In genomic region chr12:53495903-53496751, GRCh38 we compare ENCODE assay signal across 6 cellular contexts. TPM values are rescaled to one million over a fixed set of nuclear protein-coding genes. Genes with fewer than 3 reads are reported as not detected.
DNase-seq lines count a peak whose midpoint lies in the region; ATAC-seq and TF ChIP-seq lines count a peak whose summit lies in the region.

No MANE protein-coding gene starts in this region.

- peak overlapping the region in 3 of 7 donors; percentile 21 to 78 (median 48) for H3K4me3 Mint-ChIP-seq in CD8-positive, alpha-beta memory T cell

- H3K36me3 ChIP-seq in A673 (ENCODE audit: insufficient read depth, low read length, poor library complexity, severe bottlenecking) (no peaks in the 10 kb centered on the region), iPS-18a (ENCODE audit: control insufficient read depth, low read depth, low read length) (no peaks in the 10 kb centered on the region)
- no peaks in the 10 kb centered on the region for H3K36me3 ChIP-seq in CD8-positive, alpha-beta memory T cell (ENCODE audit: insufficient read depth, low read length)

- peak overlapping the region in 4 of 8 donors; percentile 5 to 91 (median 36) for H3K27ac Mint-ChIP-seq in CD8-positive, alpha-beta memory T cell

- H3K4me3 ChIP-seq in A673 (ENCODE audit: low read depth, low read length, poor library complexity, severe bottlenecking) (no peak overlapping the region), iPS-18a (ENCODE audit: low read length) (peak overlapping the region; percentile 30)
- no peak overlapping the region for H3K4me3 ChIP-seq in CD8-positive, alpha-beta memory T cell (ENCODE audit: low read length)

- no peaks in the 10 kb centered on the region for H3K9me3 Mint-ChIP-seq in CD8-positive, alpha-beta memory T cell

- no peak for DNase-seq in A673 (ENCODE audit: low spot score)
- DNase-seq in NOMO-1 treated with DMSO at 0.1 percent for 48 hours (lab: John Stamatoyannopoulos, UW; ENCODE audit: unreplicated experiment), result peak; percentile 83
- DNase-seq in CD8-positive, alpha-beta memory T cell, result no peak

- H3K9me3 ChIP-seq in A673 (ENCODE audit: low read depth, low read length, poor library complexity, severe bottlenecking) (no peaks in the 10 kb centered on the region), iPS-18a (ENCODE audit: control insufficient read depth, low read depth, low read length) (no peaks in the 10 kb centered on the region)
- H3K9me3 ChIP-seq in CD8-positive, alpha-beta memory T cell (ENCODE audit: low read length), result no peaks in the 10 kb centered on the region

- CTCF ChIA-PET in A673 (lab: Charles Lee), result interaction anchor here (0.6 kb wide), 1 partner anchor 142 kb away, joined by 3 read pairs; no protein-coding TSS in a partner anchor
- CTCF ChIA-PET in CD8-positive, alpha-beta memory T cell (lab: Charles Lee), result no interaction called here

- POLR2A ChIA-PET in A673 (lab: Charles Lee; ENCODE audit: low non-redundant PET), result no interaction called here
- POLR2A ChIA-PET in CD8-positive, alpha-beta memory T cell (lab: Charles Lee), result no interaction called here

- no peaks in the 10 kb centered on the region for H3K27me3 ChIP-seq in A673 (replicated peaks; ENCODE audit: insufficient read depth, low read depth, low read length, poor library complexity)
- no peaks in the 10 kb centered on the region for H3K27me3 ChIP-seq in iPS-18a (ENCODE audit: control insufficient read depth, insufficient read depth, low read length)
- H3K27me3 ChIP-seq in CD8-positive, alpha-beta memory T cell (ENCODE audit: insufficient read depth, low read length, poor library complexity, severe bottlenecking), result no peaks in the 10 kb centered on the region

- H3K27ac ChIP-seq in A673 (ENCODE audit: low read depth, low read length, poor library complexity, severe bottlenecking), result peak overlapping the region; percentile 21
- H3K27ac ChIP-seq in iPS-18a (ENCODE audit: low read length), result no peak overlapping the region
- no peak overlapping the region for H3K27ac ChIP-seq in CD8-positive, alpha-beta memory T cell (ENCODE audit: low read depth, low read length)

- BruUV-seq in A673 (replicated peaks; lab: Mats Ljungman, UMichigan), result no TSS peak

- no peaks in the 10 kb centered on the region for H3K27me3 Mint-ChIP-seq in CD8-positive, alpha-beta memory T cell

- peaks cover 0 to 10% (median 1%) of the 10 kb centered on the region in 3 donors for H3K36me3 Mint-ChIP-seq in CD8-positive, alpha-beta memory T cell

- H3K4me1 ChIP-seq in A673 (ENCODE audit: insufficient read depth, low read length, poor library complexity, severe bottlenecking) (peaks cover 31% of the 10 kb centered on the region), iPS-18a (ENCODE audit: control insufficient read depth, low read depth, low read length) (peaks cover 48% of the 10 kb centered on the region)
- peaks cover 35% of the 10 kb centered on the region for H3K4me1 ChIP-seq in CD8-positive, alpha-beta memory T cell (ENCODE audit: insufficient read depth, low read length)

- no peak for TF ChIP-seq CTCF in A673 (conservative IDR thresholded peaks at IDR 0.05; ENCODE audit: low read depth, low read length)

- intact Hi-C loops in A673 (cut with micrococcal nuclease; ENCODE audit: unreplicated experiment), result no loop called here

- peaks cover 38 to 69% (median 55%) of the 10 kb centered on the region in 3 donors for H3K4me1 Mint-ChIP-seq in CD8-positive, alpha-beta memory T cell

- H3K9ac ChIP-seq in iPS-18a (ENCODE audit: low read length), result no peak overlapping the region

- no peak for ATAC-seq in GM18867 (IDR thresholded peaks at IDR 0.05; ENCODE audit: unreplicated experiment)
- ATAC-seq in GM21529 (IDR thresholded peaks at IDR 0.05; ENCODE audit: unreplicated experiment), result no peak

RNA-seq across cellular contexts. Expression of gene MAP3K12, which starts 3.1 kb away (rescaled TPM):
- total RNA-seq in A673 (2021), result 11.6 and 15.9 TPM in 2 replicates
- 10 to 100 TPM; 11.9 TPM for total RNA-seq in CD8-positive, alpha-beta memory T cell
- polyA plus RNA-seq in CD8-positive, alpha-beta memory T cell, result 6.9 TPM

RNA-seq across cellular contexts. Expression of gene TARBP2, which starts 5.0 kb away (rescaled TPM):
- 62.4 and 70.9 TPM in 2 replicates for total RNA-seq in A673 (2021)
- 10 to 100 TPM; 62.1 to 65.1 TPM for total RNA-seq in CD8-positive, alpha-beta memory T cell
- polyA plus RNA-seq in CD8-positive, alpha-beta memory T cell, result 26.3 TPM

RNA-seq across cellular contexts. Expression of gene NPFF, which starts 11.2 kb away (rescaled TPM):
- not detected in 2 replicates for total RNA-seq in A673 (2021)
- not detected for total RNA-seq in CD8-positive, alpha-beta memory T cell
- polyA plus RNA-seq in CD8-positive, alpha-beta memory T cell, result not detected

RNA-seq across cellular contexts. Expression of gene PCBP2, which starts 44.2 kb away (rescaled TPM):
- 1,194 and 1,215 TPM in 2 replicates for total RNA-seq in A673 (2021)
- 1,000 to 10,000 TPM in 1 of 2 experiments, 100 to 1,000 TPM in 1; 995 to 1,025 TPM for total RNA-seq in CD8-positive, alpha-beta memory T cell
- 104 TPM for polyA plus RNA-seq in CD8-positive, alpha-beta memory T cell

RNA-seq across cellular contexts. Expression of gene PRR13, which starts 54.6 kb away (rescaled TPM):
- 155 and 180 TPM in 2 replicates for total RNA-seq in A673 (2021)
- total RNA-seq in CD8-positive, alpha-beta memory T cell, result 100 to 1,000 TPM; 234 to 236 TPM
- 602 TPM for polyA plus RNA-seq in CD8-positive, alpha-beta memory T cell
